Comparison of ENCODE assay signal across 8 cellular contexts in the genomic region with DNA sequence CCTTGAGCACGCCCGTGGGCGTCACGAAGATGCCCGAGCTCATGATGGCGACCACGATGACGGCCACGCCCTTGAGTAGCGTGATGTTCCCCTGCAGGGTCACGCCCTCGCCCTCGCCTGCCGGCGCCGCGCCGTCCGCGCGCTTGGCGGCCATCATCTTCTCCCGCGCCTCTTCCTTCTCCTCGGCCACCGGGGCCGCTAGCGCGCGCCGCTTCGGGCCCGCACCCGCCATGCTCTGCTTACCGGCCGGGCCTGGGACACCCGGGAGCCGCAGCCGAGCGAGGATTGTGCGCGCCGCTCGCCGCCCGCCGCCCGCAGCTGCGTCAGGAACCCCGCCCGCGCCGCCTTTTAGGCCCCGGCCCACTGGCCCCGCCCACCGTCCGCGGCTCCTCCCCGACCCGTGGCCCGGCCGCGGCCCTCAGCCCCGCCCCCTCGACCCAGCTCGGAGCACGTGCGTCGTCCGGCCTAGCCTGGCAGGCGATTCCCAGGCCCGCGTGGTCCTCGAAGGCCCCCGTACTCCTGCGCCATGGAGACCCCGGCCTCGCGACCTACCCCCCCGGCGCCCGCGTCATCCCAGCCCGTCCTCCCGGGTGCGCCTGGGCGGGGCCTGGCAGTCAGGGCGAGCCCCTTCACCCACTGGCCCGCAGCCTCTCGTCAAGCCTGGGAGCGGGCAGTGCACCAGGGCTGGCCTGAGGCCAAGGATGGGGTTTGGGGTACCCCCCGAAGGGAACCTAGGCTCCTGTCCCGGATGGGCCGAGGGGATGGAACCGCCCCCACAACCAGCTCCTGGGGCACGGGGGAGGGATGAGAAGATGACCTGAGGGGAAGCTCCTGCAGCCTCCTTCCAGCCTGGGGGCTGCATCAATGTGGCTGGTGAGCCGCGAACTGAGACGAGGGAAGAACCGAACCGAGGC.
A peak's percentile ranks its signal among the peaks of the same experiment; 100 is the strongest.
DNase-seq lines count a peak whose midpoint lies in the region; ATAC-seq and TF ChIP-seq lines count a peak whose summit lies in the region.
"Not testable (repeated sequence)": the region's sequence is repeated elsewhere in the genome, so short reads cannot be mapped to it uniquely, and the experiment has no call there.

No MANE protein-coding gene starts in this region.

- TF ChIP-seq CTCF in prostate gland (IDR thresholded peaks at IDR 0.05), result not testable (repeated sequence)

- DNase-seq in NCI-H1436 treated with DMSO at 0.1 percent for 48 hours (lab: John Stamatoyannopoulos, UW) (peak; percentile 40), T-helper 1 cell (peak; percentile 92 to 98 (median 97)), amniotic stem cell (lab: John Stamatoyannopoulos, UW) (peak; percentile 85), left ventricle myocardium superior (peak; percentile 100), prostate gland (ENCODE audit: low spot score) (peak; percentile 90), ureter (ENCODE audit: low spot score) (peak; percentile 98)

- 2% methylated on average over 75 of the region's 101 CpGs for WGBS in prostate gland

- not testable (repeated sequence) for H3K27me3 ChIP-seq in prostate gland (replicated peaks; ENCODE audit: insufficient read depth)

- intact Hi-C loops in left ventricle myocardium superior (cut with micrococcal nuclease); prostate gland (cut with DNase I): not testable (repeated sequence)

- H3K4me3 ChIP-seq in prostate gland, result peak overlapping the region; percentile 50

- peak overlapping the region; percentile 64 to 73 for H3K27ac ChIP-seq in prostate gland

- TF ChIP-seq POLR2A in GM15510 (IDR thresholded peaks at IDR 0.05; ENCODE audit: borderline replicate concordance, extremely low read depth, insufficient read length) (peak; percentile 82), prostate gland (IDR thresholded peaks at IDR 0.05) (peak; percentile 97)

- not testable (repeated sequence) for H3K36me3 ChIP-seq in prostate gland

- not testable (repeated sequence) for H3K9me3 ChIP-seq in prostate gland

- ATAC-seq in HG02870 (IDR thresholded peaks at IDR 0.05; ENCODE audit: unreplicated experiment) (peak; percentile 49), left ventricle myocardium superior (peak; percentile 89)

- H3K4me1 ChIP-seq in prostate gland (replicated peaks), result not testable (repeated sequence)

Comparison
In these comparisons a context has a peak if more than half of its experiments do, and no peak if none do; other contexts are left out.
1. Peak in every context shown above with its lines: DNase-seq, ATAC-seq, H3K4me3 ChIP-seq and H3K27ac ChIP-seq.
2. DNase-seq: peak in every context shown above with its lines; median percentile 100 in left ventricle myocardium superior; 98 in ureter; 97 in T-helper 1 cell; 90 in prostate gland; 85 in amniotic stem cell; 40 in NCI-H1436 treated with DMSO at 0.1 percent for 48 hours.